Comparison of ENCODE assay signal across 18 cellular contexts in genomic region chr9:86181379-86182315, GRCh38.
"Had no signal": no experiment of that assay in that cellular context is flagged by ENCODE, and none has a peak within 500 bp of the region (broad histone marks: within the 10 kb centered on the region; RNA-seq: fewer than 3 reads in every experiment).

No MANE protein-coding gene starts in this region.

- H3K9me3 ChIP-seq: suprapubic skin had no signal

- DNase-seq: activated CD4-positive, alpha-beta T cell treated with anti-CD3 and anti-CD28 coated beads, Interleukin-2, amount 50 U/mL, for 1 hour; activated CD4-positive, CD25-positive, alpha-beta regulatory T cell; activated naive CD4-positive, alpha-beta T cell treated with anti-CD3 and anti-CD28 coated beads, Interleukin-2, amount 50 U/mL, for 16 hours; cortex of kidney; effector memory CD4-positive, alpha-beta T cell; hippocampal formation; nucleus accumbens; stimulated activated CD4-positive, alpha-beta T cell treated with anti-CD3 and anti-CD28 coated beads, Interleukin-4, amount 100 ng/mL, for 1 hour; stimulated activated CD8-positive, alpha-beta memory T cell treated with anti-CD3 and anti-CD28 coated beads, Interleukin-4, amount 100 ng/mL, for 48 hours; stimulated activated naive CD8-positive, alpha-beta T cell treated with anti-CD3 and anti-CD28 coated beads, Interleukin-15, Interleukin-2, amounts not matched to agents 100 U/mL and 50 U/mL, for 24 hours had no signal

- H3K4me3 Mint-ChIP-seq: central memory CD8-positive, alpha-beta T cell; memory B cell; natural killer cell treated with Interleukin-12 subunit alpha and Interleukin-12 subunit beta and Interleukin-15 and Interleukin-18, amount 100 ng/mL, for 72 hours; T-helper 1 cell treated with Interleukin-12 subunit alpha and Interleukin-12 subunit beta and Interleukin-4 antibody, amounts not matched to agents 30 μg/mL and 1 μg/mL, for 36 hours; type B pancreatic cell had no signal

- H3K9me3 Mint-ChIP-seq: activated T-helper 2 cell treated with anti-CD3 and anti-CD28 coated beads, Interferon-gamma antibody, Interleukin-2, Interleukin-4, amounts not matched to agents 10 μg/mL and 5 μg/mL and 100 μg/mL, durations not matched to agents 14 hours and 24 hours and 36 hours; central memory CD8-positive, alpha-beta T cell; natural killer cell treated with Interleukin-12 subunit alpha and Interleukin-12 subunit beta and Interleukin-15 and Interleukin-18, amount 100 ng/mL, for 72 hours; T-helper 1 cell treated with Interleukin-12 subunit alpha and Interleukin-12 subunit beta and Interleukin-4 antibody, amounts not matched to agents 30 μg/mL and 1 μg/mL, for 36 hours; type B pancreatic cell had no signal

- H3K4me1 Mint-ChIP-seq: central memory CD8-positive, alpha-beta T cell; memory B cell had no signal

- ATAC-seq: natural killer cell treated with Interleukin-12 subunit alpha and Interleukin-12 subunit beta and Interleukin-15 and Interleukin-18, amount 100 ng/mL, for 72 hours; stimulated activated naive CD8-positive, alpha-beta T cell treated with anti-CD3 and anti-CD28 coated beads, Interleukin-15, Interleukin-2, amounts not matched to agents 100 U/mL and 50 U/mL, for 24 hours had no signal

- H3K27me3 ChIP-seq: suprapubic skin had no signal

- H3K36me3 Mint-ChIP-seq: memory B cell; natural killer cell treated with Interleukin-12 subunit alpha and Interleukin-12 subunit beta and Interleukin-15 and Interleukin-18, amount 100 ng/mL, for 72 hours; type B pancreatic cell had no signal

- H3K4me3 ChIP-seq: suprapubic skin had no signal

- H3K27ac ChIP-seq: epithelial cell of prostate, suprapubic skin had no signal

- H3K36me3 ChIP-seq: suprapubic skin had no signal

- H3K27me3 Mint-ChIP-seq: type B pancreatic cell had no signal

- H3K4me1 ChIP-seq: suprapubic skin had no signal

- H3K27ac Mint-ChIP-seq: activated T-helper 2 cell treated with anti-CD3 and anti-CD28 coated beads, Interferon-gamma antibody, Interleukin-2, Interleukin-4, amounts not matched to agents 10 μg/mL and 5 μg/mL and 100 μg/mL, durations not matched to agents 14 hours and 24 hours and 36 hours; memory B cell; natural killer cell treated with Interleukin-12 subunit alpha and Interleukin-12 subunit beta and Interleukin-15 and Interleukin-18, amount 100 ng/mL, for 72 hours; T-helper 1 cell treated with Interleukin-12 subunit alpha and Interleukin-12 subunit beta and Interleukin-4 antibody, amounts not matched to agents 30 μg/mL and 1 μg/mL, for 36 hours; type B pancreatic cell had no signal
